11 cellular contexts compared by ENCODE assay signal in the genomic region with DNA sequence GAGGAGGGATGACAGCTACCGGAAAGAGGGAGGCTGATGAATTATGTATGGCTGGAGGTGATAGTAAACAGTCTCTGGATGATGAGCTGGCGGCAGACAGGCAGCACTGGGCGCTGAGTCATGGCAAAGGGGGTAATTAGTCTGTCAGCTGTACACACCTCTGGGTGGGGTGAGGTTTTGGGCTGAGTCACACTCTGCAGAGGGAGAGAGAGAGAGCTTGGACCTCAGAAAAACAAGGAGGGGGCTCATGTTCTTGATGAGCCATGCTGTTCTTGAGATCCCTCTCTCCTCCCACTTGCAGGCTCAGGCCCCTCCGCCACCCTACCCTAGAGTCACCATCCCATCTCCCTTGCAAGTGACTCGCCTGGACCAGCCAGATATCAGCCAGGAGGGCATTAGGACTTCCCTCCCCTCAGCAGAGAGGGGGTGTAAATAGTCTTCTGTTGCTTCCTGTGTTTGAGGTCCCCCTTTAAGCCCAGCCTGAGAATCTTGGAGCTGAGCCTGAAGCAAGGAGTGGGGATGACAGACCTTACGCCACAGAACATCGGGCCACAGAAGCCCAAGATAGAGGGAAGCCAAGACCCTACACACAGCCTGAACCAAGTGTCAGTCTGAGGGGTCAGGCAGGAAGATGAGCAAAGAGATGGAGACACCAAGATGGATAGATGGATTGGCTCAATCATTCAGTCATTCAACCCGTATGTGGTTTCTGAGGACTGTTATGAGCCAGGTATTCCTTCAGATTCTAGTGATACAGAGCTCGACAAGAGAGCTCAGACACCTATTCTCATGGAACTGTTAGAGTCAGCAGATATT.
DNase-seq lines count a peak whose midpoint lies in the region; TF ChIP-seq lines count a peak whose summit lies in the region.
"Had no signal": no experiment of that assay in that cellular context is flagged by ENCODE, and none has a peak within 500 bp of the region (broad histone marks: within the 10 kb centered on the region; RNA-seq: fewer than 3 reads in every experiment).

No MANE protein-coding gene starts in this region.

- H3K4me1 Mint-ChIP-seq in endothelial cell (ENCODE audit: unreplicated experiment): no peaks in the 10 kb centered on the region

- no peaks in the 10 kb centered on the region for H3K9me3 ChIP-seq in uterus
- H3K9me3 ChIP-seq: body of pancreas, neutrophil had no signal

- no peak for TF ChIP-seq POLR2A in uterus (IDR thresholded peaks at IDR 0.05)

- H3K27ac Mint-ChIP-seq in endothelial cell (ENCODE audit: unreplicated experiment): no peak overlapping the region

- no peaks in the 10 kb centered on the region for H3K36me3 Mint-ChIP-seq in endothelial cell (ENCODE audit: low read depth, unreplicated experiment)

- no peaks in the 10 kb centered on the region for H3K36me3 ChIP-seq in uterus
- H3K36me3 ChIP-seq: neutrophil had no signal

- peaks cover 2% of the 10 kb centered on the region for H3K27me3 Mint-ChIP-seq in endothelial cell (ENCODE audit: unreplicated experiment)

- H3K4me3 ChIP-seq in uterus: no peak overlapping the region
- H3K4me3 ChIP-seq: body of pancreas had no signal

- DNase-seq in COR-L47 (lab: John Stamatoyannopoulos, UW) (peak; percentile 6), HS-5 (ENCODE audit: low read depth) (peak; percentile 6), RKO (ENCODE audit: low spot score) (peak; percentile 74), islet precursor cell (peak; percentile 97), endothelial cell (ENCODE audit: low spot score) (no peak), GF-D8 (lab: John Stamatoyannopoulos, UW) (no peak), NCI-H1436 treated with DMSO at 0.1 percent for 48 hours (lab: John Stamatoyannopoulos, UW) (no peak), uterus (no peak)
- DNase-seq: NCI-H524 had no signal

- no peaks in the 10 kb centered on the region for H3K4me1 ChIP-seq in uterus
- H3K4me1 ChIP-seq: body of pancreas had no signal

- H3K4me3 Mint-ChIP-seq in endothelial cell (ENCODE audit: unreplicated experiment): no peak overlapping the region

- no peaks in the 10 kb centered on the region for H3K27me3 ChIP-seq in uterus
- H3K27me3 ChIP-seq: body of pancreas had no signal

- H3K27ac ChIP-seq in uterus: no peak overlapping the region
- H3K27ac ChIP-seq: body of pancreas, neutrophil had no signal

- TF ChIP-seq CTCF in endothelial cell (IDR thresholded peaks at IDR 0.05; ENCODE audit: unreplicated experiment) (no peak), uterus (IDR thresholded peaks at IDR 0.05) (no peak)

- H3K9me3 Mint-ChIP-seq in endothelial cell (ENCODE audit: unreplicated experiment): no peaks in the 10 kb centered on the region

- intact Hi-C loops in uterus (cut with DNase I; ENCODE audit: low total_unique reads): no loop called here

Comparison
In these comparisons a context has a peak if more than half of its experiments do, and no peak if none do; other contexts are left out.
1. DNase-seq: peak in COR-L47 (single experiment), HS-5 (single experiment), RKO (single experiment) and islet precursor cell (single experiment); none in endothelial cell (single experiment), GF-D8 (single experiment), NCI-H1436 treated with DMSO at 0.1 percent for 48 hours (single experiment) and uterus (0 of 2).